Comparison of ENCODE assay signal across 1 cellular context in the genomic region with DNA sequence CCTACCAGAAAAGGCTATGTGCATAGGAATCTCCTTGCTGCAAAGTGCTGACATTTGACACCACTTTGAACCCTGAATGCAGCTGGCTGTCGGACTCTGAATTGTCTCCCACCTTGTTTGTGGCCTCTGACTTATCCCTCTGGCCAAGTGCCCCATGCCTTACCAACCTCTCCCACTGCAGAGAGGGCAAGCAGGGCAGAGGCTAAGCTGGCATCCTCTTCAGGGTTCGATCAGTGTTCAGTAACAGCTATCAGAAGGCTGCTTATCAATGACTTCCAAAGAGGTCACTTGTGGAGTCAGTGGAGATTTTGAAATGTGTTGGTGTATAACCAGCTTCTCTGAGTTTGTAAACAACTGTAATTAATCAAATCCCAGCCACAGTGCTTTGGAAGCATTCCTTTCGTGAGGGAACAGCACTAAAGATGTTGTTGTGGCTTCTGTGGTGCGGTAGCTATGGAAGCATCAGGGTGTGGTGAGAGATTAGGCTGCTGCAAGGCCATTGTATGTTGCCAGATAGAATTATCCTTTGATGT.
TF ChIP-seq lines count a peak whose summit lies in the region.

No MANE protein-coding gene starts in this region.

TF ChIP-seq in HepG2, 621 proteins besides CTCF, POLR2A, EP300 and RAD21 (continued from another document and continues in another):
- TF ChIP-seq, protein P1, sequence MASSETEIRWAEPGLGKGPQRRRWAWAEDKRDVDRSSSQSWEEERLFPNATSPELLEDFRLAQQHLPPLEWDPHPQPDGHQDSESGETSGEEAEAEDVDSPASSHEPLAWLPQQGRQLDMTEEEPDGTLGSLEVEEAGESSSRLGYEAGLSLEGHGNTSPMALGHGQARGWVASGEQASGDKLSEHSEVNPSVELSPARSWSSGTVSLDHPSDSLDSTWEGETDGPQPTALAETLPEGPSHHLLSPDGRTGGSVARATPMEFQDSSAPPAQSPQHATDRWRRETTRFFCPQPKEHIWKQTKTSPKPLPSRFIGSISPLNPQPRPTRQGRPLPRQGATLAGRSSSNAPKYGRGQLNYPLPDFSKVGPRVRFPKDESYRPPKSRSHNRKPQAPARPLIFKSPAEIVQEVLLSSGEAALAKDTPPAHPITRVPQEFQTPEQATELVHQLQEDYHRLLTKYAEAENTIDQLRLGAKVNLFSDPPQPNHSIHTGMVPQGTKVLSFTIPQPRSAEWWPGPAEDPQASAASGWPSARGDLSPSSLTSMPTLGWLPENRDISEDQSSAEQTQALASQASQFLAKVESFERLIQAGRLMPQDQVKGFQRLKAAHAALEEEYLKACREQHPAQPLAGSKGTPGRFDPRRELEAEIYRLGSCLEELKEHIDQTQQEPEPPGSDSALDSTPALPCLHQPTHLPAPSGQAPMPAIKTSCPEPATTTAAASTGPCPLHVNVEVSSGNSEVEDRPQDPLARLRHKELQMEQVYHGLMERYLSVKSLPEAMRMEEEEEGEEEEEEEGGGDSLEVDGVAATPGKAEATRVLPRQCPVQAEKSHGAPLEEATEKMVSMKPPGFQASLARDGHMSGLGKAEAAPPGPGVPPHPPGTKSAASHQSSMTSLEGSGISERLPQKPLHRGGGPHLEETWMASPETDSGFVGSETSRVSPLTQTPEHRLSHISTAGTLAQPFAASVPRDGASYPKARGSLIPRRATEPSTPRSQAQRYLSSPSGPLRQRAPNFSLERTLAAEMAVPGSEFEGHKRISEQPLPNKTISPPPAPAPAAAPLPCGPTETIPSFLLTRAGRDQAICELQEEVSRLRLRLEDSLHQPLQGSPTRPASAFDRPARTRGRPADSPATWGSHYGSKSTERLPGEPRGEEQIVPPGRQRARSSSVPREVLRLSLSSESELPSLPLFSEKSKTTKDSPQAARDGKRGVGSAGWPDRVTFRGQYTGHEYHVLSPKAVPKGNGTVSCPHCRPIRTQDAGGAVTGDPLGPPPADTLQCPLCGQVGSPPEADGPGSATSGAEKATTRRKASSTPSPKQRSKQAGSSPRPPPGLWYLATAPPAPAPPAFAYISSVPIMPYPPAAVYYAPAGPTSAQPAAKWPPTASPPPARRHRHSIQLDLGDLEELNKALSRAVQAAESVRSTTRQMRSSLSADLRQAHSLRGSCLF (CRISPR knock-in tag; IDR thresholded peaks at IDR 0.05; ENCODE audit: borderline replicate concordance): 0 out of 2 replicates have a peak, but pooled peaks have one; percentile 43
- TF ChIP-seq SNRNP70 (IDR thresholded peaks at IDR 0.05; ENCODE audit: low read depth, low read length) (no peak), SIX4 (CRISPR knock-in tag; IDR thresholded peaks at IDR 0.05) (peak; percentile 98), BRD4 (CRISPR knock-in tag; IDR thresholded peaks at IDR 0.05) (0 out of 2 replicates have a peak, but pooled peaks have one; percentile 38), MXI1 (IDR thresholded peaks at IDR 0.05; ENCODE audit: borderline replicate concordance, low read depth, low read length) (peak; percentile 50; the same call in 1 of the 3 replicates), FOXK2 (IDR thresholded peaks at IDR 0.05) (0 out of 2 replicates have a peak, but pooled peaks have one; percentile 29), PPARG (CRISPR knock-in tag; conservative IDR thresholded peaks at IDR 0.05) (peak; percentile 26; the same call in 1 of the 2 replicates), YEATS4 (CRISPR knock-in tag; IDR thresholded peaks at IDR 0.05; ENCODE audit: borderline replicate concordance) (peak; percentile 21; the same call in 1 of the 2 replicates), ZNF256 (CRISPR knock-in tag; conservative IDR thresholded peaks at IDR 0.05) (0 out of 2 replicates have a peak, but pooled peaks have one; percentile 21), SOX6 (IDR thresholded peaks at IDR 0.05) (no peak), SOX6 (CRISPR knock-in tag; IDR thresholded peaks at IDR 0.05) (peak; percentile 48; the same call in 1 of the 2 replicates), FOXA3 (CRISPR knock-in tag; IDR thresholded peaks at IDR 0.05) (peak; percentile 5; the same call in 1 of the 2 replicates), SALL2 (CRISPR knock-in tag; IDR thresholded peaks at IDR 0.05) (no peak), ZNF121 (CRISPR knock-in tag; IDR thresholded peaks at IDR 0.05) (no peak), ONECUT2 (CRISPR knock-in tag; IDR thresholded peaks at IDR 0.05) (0 out of 2 replicates have a peak, but pooled peaks have one; percentile 16), ZNF296 (CRISPR knock-in tag; conservative IDR thresholded peaks at IDR 0.05) (no peak), SALL1 (CRISPR knock-in tag; IDR thresholded peaks at IDR 0.05) (peak; percentile 77; the same call in 1 of the 2 replicates), SRY (CRISPR knock-in tag; IDR thresholded peaks at IDR 0.05) (no peak), TCF12 (IDR thresholded peaks at IDR 0.05) (no peak), TCF12 (CRISPR knock-in tag; IDR thresholded peaks at IDR 0.05) (no peak), RFX3 (CRISPR knock-in tag; IDR thresholded peaks at IDR 0.05) (peak; percentile 52; the same call in 1 of the 2 replicates), HNF4A (CRISPR knock-in tag; IDR thresholded peaks at IDR 0.05) (peak; percentile 75), ZFY (CRISPR knock-in tag; IDR thresholded peaks at IDR 0.05) (no peak), ZFP36 (IDR thresholded peaks at IDR 0.05; ENCODE audit: borderline replicate concordance, low read depth, low read length, partially characterized antibody) (no peak), PHF21A (CRISPR knock-in tag; IDR thresholded peaks at IDR 0.05) (peak; percentile 30; the same call in 1 of the 2 replicates), ZNF777 (CRISPR knock-in tag; IDR thresholded peaks at IDR 0.05) (0 out of 2 replicates have a peak, but pooled peaks have one; percentile 17)
- TF ChIP-seq, protein P2, sequence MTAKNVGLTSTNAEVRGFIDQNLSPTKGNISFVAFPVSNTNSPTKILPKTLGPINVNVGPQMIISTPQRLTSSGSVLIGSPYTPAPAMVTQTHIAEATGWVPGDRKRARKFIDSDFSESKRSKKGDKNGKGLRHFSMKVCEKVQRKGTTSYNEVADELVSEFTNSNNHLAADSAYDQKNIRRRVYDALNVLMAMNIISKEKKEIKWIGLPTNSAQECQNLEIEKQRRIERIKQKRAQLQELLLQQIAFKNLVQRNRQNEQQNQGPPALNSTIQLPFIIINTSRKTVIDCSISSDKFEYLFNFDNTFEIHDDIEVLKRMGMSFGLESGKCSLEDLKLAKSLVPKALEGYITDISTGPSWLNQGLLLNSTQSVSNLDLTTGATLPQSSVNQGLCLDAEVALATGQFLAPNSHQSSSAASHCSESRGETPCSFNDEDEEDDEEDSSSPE (CRISPR knock-in tag; IDR thresholded peaks at IDR 0.05): no peak
- TF ChIP-seq, protein P3, sequence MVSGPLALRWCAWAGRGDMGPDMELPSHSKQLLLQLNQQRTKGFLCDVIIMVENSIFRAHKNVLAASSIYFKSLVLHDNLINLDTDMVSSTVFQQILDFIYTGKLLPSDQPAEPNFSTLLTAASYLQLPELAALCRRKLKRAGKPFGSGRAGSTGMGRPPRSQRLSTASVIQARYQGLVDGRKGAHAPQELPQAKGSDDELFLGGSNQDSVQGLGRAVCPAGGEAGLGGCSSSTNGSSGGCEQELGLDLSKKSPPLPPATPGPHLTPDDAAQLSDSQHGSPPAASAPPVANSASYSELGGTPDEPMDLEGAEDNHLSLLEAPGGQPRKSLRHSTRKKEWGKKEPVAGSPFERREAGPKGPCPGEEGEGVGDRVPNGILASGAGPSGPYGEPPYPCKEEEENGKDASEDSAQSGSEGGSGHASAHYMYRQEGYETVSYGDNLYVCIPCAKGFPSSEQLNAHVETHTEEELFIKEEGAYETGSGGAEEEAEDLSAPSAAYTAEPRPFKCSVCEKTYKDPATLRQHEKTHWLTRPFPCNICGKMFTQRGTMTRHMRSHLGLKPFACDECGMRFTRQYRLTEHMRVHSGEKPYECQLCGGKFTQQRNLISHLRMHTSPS (CRISPR knock-in tag; IDR thresholded peaks at IDR 0.05; ENCODE audit: low read depth): peak; percentile 86
- TF ChIP-seq, protein P4, sequence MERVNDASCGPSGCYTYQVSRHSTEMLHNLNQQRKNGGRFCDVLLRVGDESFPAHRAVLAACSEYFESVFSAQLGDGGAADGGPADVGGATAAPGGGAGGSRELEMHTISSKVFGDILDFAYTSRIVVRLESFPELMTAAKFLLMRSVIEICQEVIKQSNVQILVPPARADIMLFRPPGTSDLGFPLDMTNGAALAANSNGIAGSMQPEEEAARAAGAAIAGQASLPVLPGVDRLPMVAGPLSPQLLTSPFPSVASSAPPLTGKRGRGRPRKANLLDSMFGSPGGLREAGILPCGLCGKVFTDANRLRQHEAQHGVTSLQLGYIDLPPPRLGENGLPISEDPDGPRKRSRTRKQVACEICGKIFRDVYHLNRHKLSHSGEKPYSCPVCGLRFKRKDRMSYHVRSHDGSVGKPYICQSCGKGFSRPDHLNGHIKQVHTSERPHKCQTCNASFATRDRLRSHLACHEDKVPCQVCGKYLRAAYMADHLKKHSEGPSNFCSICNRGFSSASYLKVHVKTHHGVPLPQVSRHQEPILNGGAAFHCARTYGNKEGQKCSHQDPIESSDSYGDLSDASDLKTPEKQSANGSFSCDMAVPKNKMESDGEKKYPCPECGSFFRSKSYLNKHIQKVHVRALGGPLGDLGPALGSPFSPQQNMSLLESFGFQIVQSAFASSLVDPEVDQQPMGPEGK (CRISPR knock-in tag; IDR thresholded peaks at IDR 0.05): 0 out of 2 replicates have a peak, but pooled peaks have one; percentile 11
- TF ChIP-seq, protein P5, sequence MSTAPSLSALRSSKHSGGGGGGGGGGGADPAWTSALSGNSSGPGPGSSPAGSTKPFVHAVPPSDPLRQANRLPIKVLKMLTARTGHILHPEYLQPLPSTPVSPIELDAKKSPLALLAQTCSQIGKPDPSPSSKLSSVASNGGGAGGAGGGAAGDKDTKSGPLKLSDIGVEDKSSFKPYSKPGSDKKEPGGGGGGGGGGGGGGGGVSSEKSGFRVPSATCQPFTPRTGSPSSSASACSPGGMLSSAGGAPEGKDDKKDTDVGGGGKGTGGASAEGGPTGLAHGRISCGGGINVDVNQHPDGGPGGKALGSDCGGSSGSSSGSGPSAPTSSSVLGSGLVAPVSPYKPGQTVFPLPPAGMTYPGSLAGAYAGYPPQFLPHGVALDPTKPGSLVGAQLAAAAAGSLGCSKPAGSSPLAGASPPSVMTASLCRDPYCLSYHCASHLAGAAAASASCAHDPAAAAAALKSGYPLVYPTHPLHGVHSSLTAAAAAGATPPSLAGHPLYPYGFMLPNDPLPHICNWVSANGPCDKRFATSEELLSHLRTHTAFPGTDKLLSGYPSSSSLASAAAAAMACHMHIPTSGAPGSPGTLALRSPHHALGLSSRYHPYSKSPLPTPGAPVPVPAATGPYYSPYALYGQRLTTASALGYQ (CRISPR knock-in tag; IDR thresholded peaks at IDR 0.05): 0 out of 2 replicates have a peak, but pooled peaks have one; percentile 34
- TF ChIP-seq, protein P6, sequence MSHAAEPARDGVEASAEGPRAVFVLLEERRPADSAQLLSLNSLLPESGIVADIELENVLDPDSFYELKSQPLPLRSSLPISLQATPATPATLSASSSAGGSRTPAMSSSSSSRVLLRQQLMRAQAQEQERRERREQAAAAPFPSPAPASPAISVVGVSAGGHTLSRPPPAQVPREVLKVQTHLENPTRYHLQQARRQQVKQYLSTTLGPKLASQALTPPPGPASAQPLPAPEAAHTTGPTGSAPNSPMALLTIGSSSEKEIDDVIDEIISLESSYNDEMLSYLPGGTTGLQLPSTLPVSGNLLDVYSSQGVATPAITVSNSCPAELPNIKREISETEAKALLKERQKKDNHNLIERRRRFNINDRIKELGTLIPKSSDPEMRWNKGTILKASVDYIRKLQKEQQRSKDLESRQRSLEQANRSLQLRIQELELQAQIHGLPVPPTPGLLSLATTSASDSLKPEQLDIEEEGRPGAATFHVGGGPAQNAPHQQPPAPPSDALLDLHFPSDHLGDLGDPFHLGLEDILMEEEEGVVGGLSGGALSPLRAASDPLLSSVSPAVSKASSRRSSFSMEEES (CRISPR knock-in tag; IDR thresholded peaks at IDR 0.05): no peak
- TF ChIP-seq, protein P7, sequence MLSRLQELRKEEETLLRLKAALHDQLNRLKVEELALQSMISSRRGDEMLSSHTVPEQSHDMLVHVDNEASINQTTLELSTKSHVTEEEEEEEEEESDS (CRISPR knock-in tag; IDR thresholded peaks at IDR 0.05; ENCODE audit: borderline replicate concordance): no peak
- TF ChIP-seq, protein P8, sequence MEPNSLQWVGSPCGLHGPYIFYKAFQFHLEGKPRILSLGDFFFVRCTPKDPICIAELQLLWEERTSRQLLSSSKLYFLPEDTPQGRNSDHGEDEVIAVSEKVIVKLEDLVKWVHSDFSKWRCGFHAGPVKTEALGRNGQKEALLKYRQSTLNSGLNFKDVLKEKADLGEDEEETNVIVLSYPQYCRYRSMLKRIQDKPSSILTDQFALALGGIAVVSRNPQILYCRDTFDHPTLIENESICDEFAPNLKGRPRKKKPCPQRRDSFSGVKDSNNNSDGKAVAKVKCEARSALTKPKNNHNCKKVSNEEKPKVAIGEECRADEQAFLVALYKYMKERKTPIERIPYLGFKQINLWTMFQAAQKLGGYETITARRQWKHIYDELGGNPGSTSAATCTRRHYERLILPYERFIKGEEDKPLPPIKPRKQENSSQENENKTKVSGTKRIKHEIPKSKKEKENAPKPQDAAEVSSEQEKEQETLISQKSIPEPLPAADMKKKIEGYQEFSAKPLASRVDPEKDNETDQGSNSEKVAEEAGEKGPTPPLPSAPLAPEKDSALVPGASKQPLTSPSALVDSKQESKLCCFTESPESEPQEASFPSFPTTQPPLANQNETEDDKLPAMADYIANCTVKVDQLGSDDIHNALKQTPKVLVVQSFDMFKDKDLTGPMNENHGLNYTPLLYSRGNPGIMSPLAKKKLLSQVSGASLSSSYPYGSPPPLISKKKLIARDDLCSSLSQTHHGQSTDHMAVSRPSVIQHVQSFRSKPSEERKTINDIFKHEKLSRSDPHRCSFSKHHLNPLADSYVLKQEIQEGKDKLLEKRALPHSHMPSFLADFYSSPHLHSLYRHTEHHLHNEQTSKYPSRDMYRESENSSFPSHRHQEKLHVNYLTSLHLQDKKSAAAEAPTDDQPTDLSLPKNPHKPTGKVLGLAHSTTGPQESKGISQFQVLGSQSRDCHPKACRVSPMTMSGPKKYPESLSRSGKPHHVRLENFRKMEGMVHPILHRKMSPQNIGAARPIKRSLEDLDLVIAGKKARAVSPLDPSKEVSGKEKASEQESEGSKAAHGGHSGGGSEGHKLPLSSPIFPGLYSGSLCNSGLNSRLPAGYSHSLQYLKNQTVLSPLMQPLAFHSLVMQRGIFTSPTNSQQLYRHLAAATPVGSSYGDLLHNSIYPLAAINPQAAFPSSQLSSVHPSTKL (CRISPR knock-in tag; IDR thresholded peaks at IDR 0.05): peak; percentile 43
- TF ChIP-seq, protein P9, sequence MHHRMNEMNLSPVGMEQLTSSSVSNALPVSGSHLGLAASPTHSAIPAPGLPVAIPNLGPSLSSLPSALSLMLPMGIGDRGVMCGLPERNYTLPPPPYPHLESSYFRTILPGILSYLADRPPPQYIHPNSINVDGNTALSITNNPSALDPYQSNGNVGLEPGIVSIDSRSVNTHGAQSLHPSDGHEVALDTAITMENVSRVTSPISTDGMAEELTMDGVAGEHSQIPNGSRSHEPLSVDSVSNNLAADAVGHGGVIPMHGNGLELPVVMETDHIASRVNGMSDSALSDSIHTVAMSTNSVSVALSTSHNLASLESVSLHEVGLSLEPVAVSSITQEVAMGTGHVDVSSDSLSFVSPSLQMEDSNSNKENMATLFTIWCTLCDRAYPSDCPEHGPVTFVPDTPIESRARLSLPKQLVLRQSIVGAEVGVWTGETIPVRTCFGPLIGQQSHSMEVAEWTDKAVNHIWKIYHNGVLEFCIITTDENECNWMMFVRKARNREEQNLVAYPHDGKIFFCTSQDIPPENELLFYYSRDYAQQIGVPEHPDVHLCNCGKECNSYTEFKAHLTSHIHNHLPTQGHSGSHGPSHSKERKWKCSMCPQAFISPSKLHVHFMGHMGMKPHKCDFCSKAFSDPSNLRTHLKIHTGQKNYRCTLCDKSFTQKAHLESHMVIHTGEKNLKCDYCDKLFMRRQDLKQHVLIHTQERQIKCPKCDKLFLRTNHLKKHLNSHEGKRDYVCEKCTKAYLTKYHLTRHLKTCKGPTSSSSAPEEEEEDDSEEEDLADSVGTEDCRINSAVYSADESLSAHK (CRISPR knock-in tag; IDR thresholded peaks at IDR 0.05; ENCODE audit: borderline replicate concordance): no peak
